28 cellular contexts compared by ENCODE assay signal in the genomic region with DNA sequence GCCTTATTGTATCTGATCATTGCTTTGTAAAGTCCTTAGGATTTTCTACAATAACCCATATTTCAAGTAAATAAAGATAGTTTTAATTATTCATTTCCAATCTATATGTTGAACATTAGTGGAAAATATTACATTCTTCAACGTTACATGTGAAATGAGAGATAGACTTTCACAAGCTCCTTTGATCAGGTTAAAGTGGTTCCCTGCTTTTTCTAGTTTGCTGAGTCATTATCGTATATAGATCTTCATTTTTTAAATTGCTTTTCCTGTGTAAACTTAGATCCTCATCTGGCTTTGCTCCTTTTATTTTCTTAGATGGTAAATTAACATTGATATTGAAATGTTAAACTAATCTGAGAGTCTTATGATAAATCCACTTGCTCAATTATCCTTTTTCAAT.
"Had no signal": no experiment of that assay in that cellular context is flagged by ENCODE, and none has a peak within 500 bp of the region (broad histone marks: within the 10 kb centered on the region; RNA-seq: fewer than 3 reads in every experiment).

No MANE protein-coding gene starts in this region.

- H3K27me3 ChIP-seq: esophagus squamous epithelium, gastrocnemius medialis, heart right ventricle, left lung had no signal

- H3K4me1 Mint-ChIP-seq: memory B cell; naive thymus-derived CD4-positive, alpha-beta T cell had no signal

- H3K27ac Mint-ChIP-seq: dendritic cell treated with granulocyte-macrophage colony-stimulating factor and Interleukin-4, amounts not matched to agents 40 ng/mL and 50 ng/mL, for 4 days; effector memory CD8-positive, alpha-beta T cell; endodermal cell; memory B cell; naive thymus-derived CD4-positive, alpha-beta T cell had no signal

- DNase-seq: cortex of kidney; effector CD8-positive, alpha-beta T cell; effector memory CD8-positive, alpha-beta T cell; endodermal cell; erythroblast; esophagus squamous epithelium; foreskin fibroblast; foreskin melanocyte; gastrocnemius medialis; glutamatergic neuron; head of caudate nucleus; heart right ventricle; hippocampal formation; left cardiac atrium; left lung; left ventricle myocardium superior; mammary epithelial cell; mesendoderm; midbrain; naive thymus-derived CD4-positive, alpha-beta T cell had no signal

- H3K36me3 ChIP-seq: esophagus squamous epithelium, gastrocnemius medialis, heart right ventricle, left lung had no signal

- FAIRE-seq: endometrium, islet of Langerhans, keratinocyte had no signal

- H3K36me3 Mint-ChIP-seq: memory B cell; naive thymus-derived CD4-positive, alpha-beta T cell had no signal

- H3K9me3 ChIP-seq: esophagus squamous epithelium, gastrocnemius medialis, left lung had no signal

- ATAC-seq: effector memory CD8-positive, alpha-beta T cell; esophagus mucosa; gastrocnemius medialis; heart right ventricle; left cardiac atrium; left lung; left ventricle myocardium superior; naive thymus-derived CD4-positive, alpha-beta T cell had no signal

- H3K4me3 Mint-ChIP-seq: dendritic cell treated with granulocyte-macrophage colony-stimulating factor and Interleukin-4, amounts not matched to agents 40 ng/mL and 50 ng/mL, for 4 days; effector memory CD8-positive, alpha-beta T cell; endodermal cell; memory B cell; naive thymus-derived CD4-positive, alpha-beta T cell had no signal

- H3K27ac ChIP-seq: epithelial cell of prostate, esophagus squamous epithelium, gastrocnemius medialis, heart right ventricle, left lung had no signal

- H3K9me3 Mint-ChIP-seq: endodermal cell had no signal

- H3K27me3 Mint-ChIP-seq: dendritic cell treated with granulocyte-macrophage colony-stimulating factor and Interleukin-4, amounts not matched to agents 40 ng/mL and 50 ng/mL, for 4 days; effector memory CD8-positive, alpha-beta T cell; memory B cell; naive thymus-derived CD4-positive, alpha-beta T cell had no signal

- H3K4me1 ChIP-seq: esophagus squamous epithelium, gastrocnemius medialis, heart right ventricle had no signal

- H3K4me3 ChIP-seq: esophagus squamous epithelium, gastrocnemius medialis, heart right ventricle, left lung, lung had no signal
